7 cellular contexts compared by ENCODE assay signal in genomic region chr18:2524860-2525259, GRCh38. TPM values are rescaled to one million over a fixed set of nuclear protein-coding genes. Genes with fewer than 3 reads are reported as not detected.
DNase-seq lines count a peak whose midpoint lies in the region; TF ChIP-seq lines count a peak whose summit lies in the region.
"Not testable (repeated sequence)": the region's sequence is repeated elsewhere in the genome, so short reads cannot be mapped to it uniquely, and the experiment has no call there.

No MANE protein-coding gene starts in this region.

- not testable (repeated sequence) for H3K9ac ChIP-seq in SK-N-SH

- H3K9me3 Mint-ChIP-seq in nephron progenitor cell = peaks cover 11% of the 10 kb centered on the region

- H3K79me2 ChIP-seq in SK-N-SH (ENCODE audit: insufficient read depth) = not testable (repeated sequence)

- POLR2A ChIA-PET in SK-N-SH (lab: Yijun Ruan, JAX) = not testable (repeated sequence)

- H3K4me1 Mint-ChIP-seq in nephron progenitor cell = peaks cover 18% of the 10 kb centered on the region

- H3K27ac Mint-ChIP-seq in nephron progenitor cell = peak overlapping the region; percentile 74

- TF ChIP-seq POLR2A in erythroblast (IDR thresholded peaks at IDR 0.05; ENCODE audit: low read length) = not testable (repeated sequence)

- H4K20me1 ChIP-seq in SK-N-SH (ENCODE audit: insufficient read depth) = not testable (repeated sequence)

- not testable (repeated sequence) for H3K4me3 Mint-ChIP-seq in nephron progenitor cell

- H3K36me3 Mint-ChIP-seq in nephron progenitor cell (ENCODE audit: low read depth) = not testable (repeated sequence)

- H3K36me3 ChIP-seq in SK-N-SH (replicated peaks in 1 of 2; ENCODE audit: control insufficient read depth in 1 of 2, insufficient read depth in 2 of 2, low read length in 1 of 2) = not testable (repeated sequence)

- not testable (repeated sequence) for H3K9me3 ChIP-seq in SK-N-SH

- H3K27me3 ChIP-seq in SK-N-SH (ENCODE audit: insufficient read depth) = not testable (repeated sequence)

- TF ChIP-seq CTCF in SK-N-SH (IDR thresholded peaks at IDR 0.05); nephron progenitor cell (IDR thresholded peaks at IDR 0.05): not testable (repeated sequence)

- H3K9me2 ChIP-seq in SK-N-SH = not testable (repeated sequence)

- H3K27me3 Mint-ChIP-seq in nephron progenitor cell (ENCODE audit: low read depth, poor library complexity) = not testable (repeated sequence)

- not testable (repeated sequence) for H3K27ac ChIP-seq in SK-N-SH (ENCODE audit: low read depth in 2 of 2, low read length in 1 of 2)

- CTCF ChIA-PET in SK-N-SH (lab: Yijun Ruan, JAX) = interaction anchor here (1.9 kb wide), 1 partner anchor 17 kb away, joined by 9 read pairs; no protein-coding TSS in a partner anchor

- peak overlapping the region; percentile 51; the same call in 1 of the 2 replicates for H2AFZ ChIP-seq in SK-N-SH (ENCODE audit: low read depth)

- TF ChIP-seq RAD21 in SK-N-SH (IDR thresholded peaks at IDR 0.05; ENCODE audit: low read length) = not testable (repeated sequence)

- WGBS in SK-N-SH (ENCODE audit: low lambda C conversion rate) = 29% methylated on average over 2 of the region's 2 CpGs

- H3F3A ChIP-seq in SK-N-SH (replicated peaks; ENCODE audit: insufficient read depth) = not testable (repeated sequence)

- not testable (repeated sequence) for H3K4me3 ChIP-seq in SK-N-SH (ENCODE audit: low read depth in 2 of 2, low read length in 1 of 2)

- DNase-seq in DMS53 treated with DMSO at 0.1 percent for 48 hours (lab: John Stamatoyannopoulos, UW; ENCODE audit: unreplicated experiment) (peak; percentile 14), NCI-H146 treated with DMSO at 0.1 percent for 48 hours (lab: John Stamatoyannopoulos, UW; ENCODE audit: unreplicated experiment) (peak; percentile 16), NCI-H524 (lab: John Stamatoyannopoulos, UW) (peak; percentile 7 to 56), NCI-H82 treated with DMSO at 0.1 percent for 48 hours (lab: John Stamatoyannopoulos, UW; ENCODE audit: unreplicated experiment) (peak; percentile 22), erythroblast (lab: John Stamatoyannopoulos, UW) (peak; percentile 26 to 68)
- DNase-seq in SK-N-SH, nephron progenitor cell: not testable (repeated sequence)

- not testable (repeated sequence) for H3K4me1 ChIP-seq in SK-N-SH (ENCODE audit: control insufficient read depth in 1 of 2, insufficient read depth in 2 of 2, low read depth in 1 of 2, low read length in 1 of 2)

- not testable (repeated sequence) for TF ChIP-seq EP300 in SK-N-SH (IDR thresholded peaks at IDR 0.05; ENCODE audit: borderline replicate concordance in 1 of 2, low read depth in 1 of 2, low read length in 1 of 2)

- not testable (repeated sequence) for H3K4me2 ChIP-seq in SK-N-SH

RNA-seq across cellular contexts. Expression of gene METTL4, which starts 46.4 kb away (rescaled TPM):
- 2.9 and 5.3 TPM in 2 replicates for polyA plus RNA-seq in SK-N-SH (2012; rRNA removed)
- polyA plus RNA-seq in SK-N-SH (2012; cell fraction: cytosol; rRNA removed) = 5.4 TPM in 2 replicates
- 3.4 and 6.9 TPM in 2 replicates for polyA plus RNA-seq in SK-N-SH (2012; cell fraction: nucleus; rRNA removed)

RNA-seq across cellular contexts. Expression of gene NDC80, which starts 46.5 kb away (rescaled TPM):
- polyA plus RNA-seq in SK-N-SH (2012; rRNA removed) = 7.9 and 11.3 TPM in 2 replicates
- 10.1 and 11.6 TPM in 2 replicates for polyA plus RNA-seq in SK-N-SH (2012; cell fraction: cytosol; rRNA removed)
- polyA plus RNA-seq in SK-N-SH (2012; cell fraction: nucleus; rRNA removed) = 9.7 and 11.0 TPM in 2 replicates
